In the genomic region with DNA sequence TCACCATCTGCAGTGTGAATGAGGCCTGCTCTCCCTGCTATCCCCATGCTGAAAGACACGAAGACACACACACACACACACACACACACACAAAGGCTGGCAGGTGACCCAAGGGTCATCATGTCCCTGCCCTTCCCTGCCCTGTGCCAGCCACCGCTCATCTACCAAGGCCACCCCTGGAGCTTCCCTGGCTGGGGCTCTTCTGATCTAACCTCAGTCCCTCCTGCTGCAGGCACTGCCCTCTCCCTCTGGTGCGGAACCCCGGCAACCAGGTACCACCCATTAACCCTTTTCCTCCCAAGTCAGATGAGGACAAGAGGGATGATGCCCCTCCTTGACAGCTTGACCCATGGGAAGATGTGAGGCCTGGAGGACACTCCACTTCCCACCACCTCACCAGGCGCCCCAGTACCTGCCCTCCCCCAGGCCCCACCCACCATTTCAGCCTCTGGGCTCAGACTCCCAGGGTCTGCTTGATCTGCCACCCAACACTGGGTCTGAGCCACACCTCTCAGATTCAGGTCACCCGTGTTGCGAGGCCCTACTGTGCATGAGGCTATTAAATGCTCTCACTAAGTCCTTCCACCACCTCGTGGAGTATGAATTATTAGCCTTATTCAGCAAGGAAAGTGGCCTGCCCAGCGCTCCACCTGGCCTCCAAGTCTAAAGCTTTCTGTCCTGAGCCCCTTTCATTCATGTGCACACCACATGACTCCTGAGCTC, we compare ENCODE assay signal across 2 cellular contexts.
TF ChIP-seq lines count a peak whose summit lies in the region.

No MANE protein-coding gene starts in this region.

TF ChIP-seq in HEK293, 187 proteins besides CTCF, POLR2A, EP300 and RAD21 (continued from another document):
- TF ChIP-seq, protein P1, sequence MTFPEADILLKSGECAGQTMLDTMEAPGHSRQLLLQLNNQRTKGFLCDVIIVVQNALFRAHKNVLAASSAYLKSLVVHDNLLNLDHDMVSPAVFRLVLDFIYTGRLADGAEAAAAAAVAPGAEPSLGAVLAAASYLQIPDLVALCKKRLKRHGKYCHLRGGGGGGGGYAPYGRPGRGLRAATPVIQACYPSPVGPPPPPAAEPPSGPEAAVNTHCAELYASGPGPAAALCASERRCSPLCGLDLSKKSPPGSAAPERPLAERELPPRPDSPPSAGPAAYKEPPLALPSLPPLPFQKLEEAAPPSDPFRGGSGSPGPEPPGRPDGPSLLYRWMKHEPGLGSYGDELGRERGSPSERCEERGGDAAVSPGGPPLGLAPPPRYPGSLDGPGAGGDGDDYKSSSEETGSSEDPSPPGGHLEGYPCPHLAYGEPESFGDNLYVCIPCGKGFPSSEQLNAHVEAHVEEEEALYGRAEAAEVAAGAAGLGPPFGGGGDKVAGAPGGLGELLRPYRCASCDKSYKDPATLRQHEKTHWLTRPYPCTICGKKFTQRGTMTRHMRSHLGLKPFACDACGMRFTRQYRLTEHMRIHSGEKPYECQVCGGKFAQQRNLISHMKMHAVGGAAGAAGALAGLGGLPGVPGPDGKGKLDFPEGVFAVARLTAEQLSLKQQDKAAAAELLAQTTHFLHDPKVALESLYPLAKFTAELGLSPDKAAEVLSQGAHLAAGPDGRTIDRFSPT (tag by site-specific recombination; IDR thresholded peaks at IDR 0.05), result peak; percentile 83
- TF ChIP-seq, protein P2, sequence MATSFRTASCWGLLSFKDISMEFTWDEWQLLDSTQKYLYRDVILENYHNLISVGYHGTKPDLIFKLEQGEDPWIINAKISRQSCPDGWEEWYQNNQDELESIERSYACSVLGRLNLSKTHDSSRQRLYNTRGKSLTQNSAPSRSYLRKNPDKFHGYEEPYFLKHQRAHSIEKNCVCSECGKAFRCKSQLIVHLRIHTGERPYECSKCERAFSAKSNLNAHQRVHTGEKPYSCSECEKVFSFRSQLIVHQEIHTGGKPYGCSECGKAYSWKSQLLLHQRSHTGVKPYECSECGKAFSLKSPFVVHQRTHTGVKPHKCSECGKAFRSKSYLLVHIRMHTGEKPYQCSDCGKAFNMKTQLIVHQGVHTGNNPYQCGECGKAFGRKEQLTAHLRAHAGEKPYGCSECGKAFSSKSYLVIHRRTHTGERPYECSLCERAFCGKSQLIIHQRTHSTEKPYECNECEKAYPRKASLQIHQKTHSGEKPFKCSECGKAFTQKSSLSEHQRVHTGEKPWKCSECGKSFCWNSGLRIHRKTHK (tag by site-specific recombination; IDR thresholded peaks at IDR 0.05), result no peak
- TF ChIP-seq ZNF341 (tag by site-specific recombination; IDR thresholded peaks at IDR 0.05; ENCODE audit: low read depth) (peak; percentile 26; the same call in 1 of the 2 replicates), ZNF37A (tag by site-specific recombination; IDR thresholded peaks at IDR 0.05) (no peak), ZIC2 (tag by site-specific recombination; IDR thresholded peaks at IDR 0.05) (peak; percentile 23; the same call in 1 of the 2 replicates), BCL11B (tag by site-specific recombination; IDR thresholded peaks at IDR 0.05; ENCODE audit: low read depth) (0 out of 2 replicates have a peak, but pooled peaks have one; percentile 48), ZNF121 (tag by site-specific recombination; IDR thresholded peaks at IDR 0.05) (no peak), ZNF610 (tag by site-specific recombination; IDR thresholded peaks at IDR 0.05; ENCODE audit: borderline replicate concordance) (no peak)
- TF ChIP-seq, protein P3, sequence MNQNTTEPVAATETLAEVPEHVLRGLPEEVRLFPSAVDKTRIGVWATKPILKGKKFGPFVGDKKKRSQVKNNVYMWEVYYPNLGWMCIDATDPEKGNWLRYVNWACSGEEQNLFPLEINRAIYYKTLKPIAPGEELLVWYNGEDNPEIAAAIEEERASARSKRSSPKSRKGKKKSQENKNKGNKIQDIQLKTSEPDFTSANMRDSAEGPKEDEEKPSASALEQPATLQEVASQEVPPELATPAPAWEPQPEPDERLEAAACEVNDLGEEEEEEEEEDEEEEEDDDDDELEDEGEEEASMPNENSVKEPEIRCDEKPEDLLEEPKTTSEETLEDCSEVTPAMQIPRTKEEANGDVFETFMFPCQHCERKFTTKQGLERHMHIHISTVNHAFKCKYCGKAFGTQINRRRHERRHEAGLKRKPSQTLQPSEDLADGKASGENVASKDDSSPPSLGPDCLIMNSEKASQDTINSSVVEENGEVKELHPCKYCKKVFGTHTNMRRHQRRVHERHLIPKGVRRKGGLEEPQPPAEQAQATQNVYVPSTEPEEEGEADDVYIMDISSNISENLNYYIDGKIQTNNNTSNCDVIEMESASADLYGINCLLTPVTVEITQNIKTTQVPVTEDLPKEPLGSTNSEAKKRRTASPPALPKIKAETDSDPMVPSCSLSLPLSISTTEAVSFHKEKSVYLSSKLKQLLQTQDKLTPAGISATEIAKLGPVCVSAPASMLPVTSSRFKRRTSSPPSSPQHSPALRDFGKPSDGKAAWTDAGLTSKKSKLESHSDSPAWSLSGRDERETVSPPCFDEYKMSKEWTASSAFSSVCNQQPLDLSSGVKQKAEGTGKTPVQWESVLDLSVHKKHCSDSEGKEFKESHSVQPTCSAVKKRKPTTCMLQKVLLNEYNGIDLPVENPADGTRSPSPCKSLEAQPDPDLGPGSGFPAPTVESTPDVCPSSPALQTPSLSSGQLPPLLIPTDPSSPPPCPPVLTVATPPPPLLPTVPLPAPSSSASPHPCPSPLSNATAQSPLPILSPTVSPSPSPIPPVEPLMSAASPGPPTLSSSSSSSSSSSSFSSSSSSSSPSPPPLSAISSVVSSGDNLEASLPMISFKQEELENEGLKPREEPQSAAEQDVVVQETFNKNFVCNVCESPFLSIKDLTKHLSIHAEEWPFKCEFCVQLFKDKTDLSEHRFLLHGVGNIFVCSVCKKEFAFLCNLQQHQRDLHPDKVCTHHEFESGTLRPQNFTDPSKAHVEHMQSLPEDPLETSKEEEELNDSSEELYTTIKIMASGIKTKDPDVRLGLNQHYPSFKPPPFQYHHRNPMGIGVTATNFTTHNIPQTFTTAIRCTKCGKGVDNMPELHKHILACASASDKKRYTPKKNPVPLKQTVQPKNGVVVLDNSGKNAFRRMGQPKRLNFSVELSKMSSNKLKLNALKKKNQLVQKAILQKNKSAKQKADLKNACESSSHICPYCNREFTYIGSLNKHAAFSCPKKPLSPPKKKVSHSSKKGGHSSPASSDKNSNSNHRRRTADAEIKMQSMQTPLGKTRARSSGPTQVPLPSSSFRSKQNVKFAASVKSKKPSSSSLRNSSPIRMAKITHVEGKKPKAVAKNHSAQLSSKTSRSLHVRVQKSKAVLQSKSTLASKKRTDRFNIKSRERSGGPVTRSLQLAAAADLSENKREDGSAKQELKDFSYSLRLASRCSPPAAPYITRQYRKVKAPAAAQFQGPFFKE (tag by site-specific recombination; IDR thresholded peaks at IDR 0.05; ENCODE audit: borderline replicate concordance), result no peak
- TF ChIP-seq, protein P4, sequence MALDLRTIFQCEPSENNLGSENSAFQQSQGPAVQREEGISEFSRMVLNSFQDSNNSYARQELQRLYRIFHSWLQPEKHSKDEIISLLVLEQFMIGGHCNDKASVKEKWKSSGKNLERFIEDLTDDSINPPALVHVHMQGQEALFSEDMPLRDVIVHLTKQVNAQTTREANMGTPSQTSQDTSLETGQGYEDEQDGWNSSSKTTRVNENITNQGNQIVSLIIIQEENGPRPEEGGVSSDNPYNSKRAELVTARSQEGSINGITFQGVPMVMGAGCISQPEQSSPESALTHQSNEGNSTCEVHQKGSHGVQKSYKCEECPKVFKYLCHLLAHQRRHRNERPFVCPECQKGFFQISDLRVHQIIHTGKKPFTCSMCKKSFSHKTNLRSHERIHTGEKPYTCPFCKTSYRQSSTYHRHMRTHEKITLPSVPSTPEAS (tag by site-specific recombination; IDR thresholded peaks at IDR 0.05), result peak; percentile 71
TF ChIP-seq in HEK293: peak in this region for 5.

TF ChIP-seq in neural cell, 6 proteins besides CTCF, POLR2A, EP300 and RAD21 (continued from another document):
- TF ChIP-seq, protein P5, sequence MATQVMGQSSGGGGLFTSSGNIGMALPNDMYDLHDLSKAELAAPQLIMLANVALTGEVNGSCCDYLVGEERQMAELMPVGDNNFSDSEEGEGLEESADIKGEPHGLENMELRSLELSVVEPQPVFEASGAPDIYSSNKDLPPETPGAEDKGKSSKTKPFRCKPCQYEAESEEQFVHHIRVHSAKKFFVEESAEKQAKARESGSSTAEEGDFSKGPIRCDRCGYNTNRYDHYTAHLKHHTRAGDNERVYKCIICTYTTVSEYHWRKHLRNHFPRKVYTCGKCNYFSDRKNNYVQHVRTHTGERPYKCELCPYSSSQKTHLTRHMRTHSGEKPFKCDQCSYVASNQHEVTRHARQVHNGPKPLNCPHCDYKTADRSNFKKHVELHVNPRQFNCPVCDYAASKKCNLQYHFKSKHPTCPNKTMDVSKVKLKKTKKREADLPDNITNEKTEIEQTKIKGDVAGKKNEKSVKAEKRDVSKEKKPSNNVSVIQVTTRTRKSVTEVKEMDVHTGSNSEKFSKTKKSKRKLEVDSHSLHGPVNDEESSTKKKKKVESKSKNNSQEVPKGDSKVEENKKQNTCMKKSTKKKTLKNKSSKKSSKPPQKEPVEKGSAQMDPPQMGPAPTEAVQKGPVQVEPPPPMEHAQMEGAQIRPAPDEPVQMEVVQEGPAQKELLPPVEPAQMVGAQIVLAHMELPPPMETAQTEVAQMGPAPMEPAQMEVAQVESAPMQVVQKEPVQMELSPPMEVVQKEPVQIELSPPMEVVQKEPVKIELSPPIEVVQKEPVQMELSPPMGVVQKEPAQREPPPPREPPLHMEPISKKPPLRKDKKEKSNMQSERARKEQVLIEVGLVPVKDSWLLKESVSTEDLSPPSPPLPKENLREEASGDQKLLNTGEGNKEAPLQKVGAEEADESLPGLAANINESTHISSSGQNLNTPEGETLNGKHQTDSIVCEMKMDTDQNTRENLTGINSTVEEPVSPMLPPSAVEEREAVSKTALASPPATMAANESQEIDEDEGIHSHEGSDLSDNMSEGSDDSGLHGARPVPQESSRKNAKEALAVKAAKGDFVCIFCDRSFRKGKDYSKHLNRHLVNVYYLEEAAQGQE (IDR thresholded peaks at IDR 0.05; ENCODE audit: borderline replicate concordance), result no peak
